24 cellular contexts compared by ENCODE assay signal in the genomic region with DNA sequence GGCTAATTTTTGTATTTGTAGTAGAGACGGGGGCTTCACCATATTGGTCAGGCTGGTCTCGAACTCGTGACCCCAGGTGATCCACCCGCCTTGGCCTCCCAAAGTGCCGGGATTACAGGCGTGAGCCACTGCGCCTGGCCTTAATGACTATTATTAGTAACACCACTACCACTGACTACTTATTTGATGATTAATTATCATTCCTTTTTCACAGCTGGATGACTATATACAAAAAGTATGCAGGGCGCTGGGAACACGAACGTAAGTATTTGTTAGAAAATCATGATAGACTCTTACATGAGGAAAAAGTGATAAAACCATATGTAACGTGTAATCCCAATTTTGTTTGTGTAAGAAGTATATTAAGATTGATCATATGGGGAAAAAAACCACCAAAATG. TPM values are rescaled to one million over a fixed set of nuclear protein-coding genes. Genes with fewer than 3 reads are reported as not detected.
A peak's percentile ranks its signal among the peaks of the same experiment; 100 is the strongest.
DNase-seq lines count a peak whose midpoint lies in the region; ATAC-seq and TF ChIP-seq lines count a peak whose summit lies in the region.
"Had no signal": no experiment of that assay in that cellular context is flagged by ENCODE, and none has a peak within 500 bp of the region (broad histone marks: within the 10 kb centered on the region; RNA-seq: fewer than 3 reads in every experiment).

No MANE protein-coding gene starts in this region.

- no peaks in the 10 kb centered on the region for H3K27me3 ChIP-seq in uterus
- H3K27me3 ChIP-seq: esophagus squamous epithelium, tibial artery had no signal

- DNase-seq in EH (ENCODE audit: low read depth) = peak; percentile 62
- peak; percentile 55 for DNase-seq in NCI-H226
- peak; percentile 49 for DNase-seq in astrocyte of the spinal cord (ENCODE audit: low read depth, low spot score)
- DNase-seq in iris pigment epithelial cell (ENCODE audit: low read depth) = peak; percentile 38
- DNase-seq in uterus = no peak
- DNase-seq in stimulated activated CD4-positive, alpha-beta T cell treated with anti-CD3 and anti-CD28 coated beads, Interleukin-2, amount 100 ng/mL, for 48 hours = no peak
- DNase-seq in COR-L47 (lab: John Stamatoyannopoulos, UW) = no peak
- DNase-seq: activated CD4-positive, alpha-beta T cell treated with anti-CD3 and anti-CD28 coated beads, Interleukin-2, amount 50 U/mL, for 1 hour; activated naive CD4-positive, alpha-beta T cell treated with anti-CD3 and anti-CD28 coated beads for 36 hours; amygdala; CD8-positive, alpha-beta memory T cell; cerebellar nuclear complex; DMS53; effector memory CD4-positive, alpha-beta T cell; esophagus squamous epithelium; left cardiac atrium; NCI-H146; occipital lobe; stimulated activated CD4-positive, alpha-beta T cell treated with anti-CD3 and anti-CD28 coated beads, Interleukin-4, amount 100 ng/mL, for 1 hour; SW 1271; tibial artery had no signal

- TF ChIP-seq CTCF in astrocyte of the spinal cord (IDR thresholded peaks at IDR 0.05; ENCODE audit: low read depth, low read length) (no peak), uterus (IDR thresholded peaks at IDR 0.05) (no peak)

- no peak for TF ChIP-seq POLR2A in uterus (IDR thresholded peaks at IDR 0.05)

- H3K27ac ChIP-seq in uterus = no peak overlapping the region
- H3K27ac ChIP-seq: esophagus squamous epithelium, tibial artery had no signal

- no peaks in the 10 kb centered on the region for H3K9me3 ChIP-seq in uterus
- H3K9me3 ChIP-seq: esophagus squamous epithelium, tibial artery had no signal

- no peak overlapping the region for H3K4me3 ChIP-seq in astrocyte of the spinal cord (ENCODE audit: low read depth, low read length)
- H3K4me3 ChIP-seq in uterus = no peak overlapping the region
- H3K4me3 ChIP-seq: esophagus squamous epithelium, GM12878, K562, tibial artery had no signal

- no peak for ATAC-seq in GM21423 (IDR thresholded peaks at IDR 0.05; ENCODE audit: unreplicated experiment)
- ATAC-seq: GM12878, K562 had no signal

- H3K4me1 ChIP-seq in uterus = peaks cover 0 to 5% of the 10 kb centered on the region in 2 donors
- H3K4me1 ChIP-seq: tibial artery had no signal

- intact Hi-C loops in uterus (cut with DNase I; ENCODE audit: low total_unique reads) = no loop called here

- H3K36me3 ChIP-seq in uterus = no peaks in the 10 kb centered on the region

- in situ Hi-C loops in astrocyte of the spinal cord (cut with HindIII; ENCODE audit: low sequenced_read_pairs) = no loop called here

RNA-seq across cellular contexts. Expression of a gene that starts 21.6 kb away (rescaled TPM):
- 100 to 1,000 TPM in 1 of 4 donors, 10 to 100 TPM in 3; 27.1 to 127 (median 62.1) TPM for total RNA-seq in uterus

Comparison
In these comparisons a context has a peak if more than half of its experiments do, and no peak if none do; other contexts are left out.
1. DNase-seq: peak in EH (single experiment), NCI-H226 (single experiment), astrocyte of the spinal cord (single experiment) and iris pigment epithelial cell (single experiment); none in uterus (0 of 2), stimulated activated CD4-positive, alpha-beta T cell treated with anti-CD3 and anti-CD28 coated beads, Interleukin-2, amount 100 ng/mL, for 48 hours (0 of 2) and COR-L47 (single experiment).